1 cellular context compared by ENCODE assay signal in the genomic region with DNA sequence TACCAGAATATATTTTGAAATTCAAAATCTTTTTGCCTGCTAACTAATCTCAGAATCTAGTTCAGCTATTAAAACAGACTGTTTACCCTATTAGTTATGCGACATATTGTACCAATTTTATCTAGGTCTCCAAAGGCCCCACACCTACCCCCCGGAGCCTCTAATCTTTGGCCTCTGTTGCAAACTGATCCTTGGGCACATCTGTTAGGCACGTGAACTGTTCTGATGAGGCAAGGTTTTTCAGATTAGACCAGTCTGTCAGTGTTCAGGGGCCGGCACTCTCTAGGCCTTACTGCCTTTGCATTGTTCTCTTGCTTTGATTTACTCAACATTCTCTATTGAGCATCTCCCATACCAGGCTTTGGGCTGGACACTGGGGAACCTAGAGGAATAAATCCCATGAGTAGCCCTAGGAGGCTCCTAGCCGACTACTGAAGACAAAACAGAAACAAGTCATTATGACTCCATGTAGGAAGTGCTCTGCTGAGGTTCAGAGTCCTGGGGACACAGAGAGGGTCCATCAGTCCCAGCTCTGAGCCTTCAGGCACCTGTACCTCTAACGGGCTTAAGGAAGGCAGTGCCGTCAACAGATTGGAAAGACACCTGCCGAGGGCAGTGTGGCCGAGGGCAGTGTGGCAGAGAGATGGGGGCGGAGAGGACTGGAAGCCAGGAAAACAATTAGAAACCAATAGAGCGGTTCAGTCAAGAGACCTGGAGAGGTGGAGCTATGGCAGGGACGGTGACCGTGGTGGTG.
A peak's percentile ranks its signal among the peaks of the same experiment; 100 is the strongest.
TF ChIP-seq lines count a peak whose summit lies in the region.

No MANE protein-coding gene starts in this region.

TF ChIP-seq in HepG2, 621 proteins besides CTCF, POLR2A, EP300 and RAD21 (continued from another document and continues in another):
- TF ChIP-seq NFAT5 (CRISPR knock-in tag; IDR thresholded peaks at IDR 0.05) (no peak), HNRNPK (IDR thresholded peaks at IDR 0.05; ENCODE audit: low read depth, low read length, poor library complexity, severe bottlenecking) (no peak), KDM4B (CRISPR knock-in tag; IDR thresholded peaks at IDR 0.05) (no peak), ZNF350 (CRISPR knock-in tag; IDR thresholded peaks at IDR 0.05; ENCODE audit: borderline replicate concordance, low read depth) (peak; percentile 34; the same call in 1 of the 2 replicates), ARID2 (CRISPR knock-in tag; IDR thresholded peaks at IDR 0.05; ENCODE audit: borderline replicate concordance) (no peak), ZBTB34 (CRISPR knock-in tag; IDR thresholded peaks at IDR 0.05) (no peak; the same call in 1 of the 2 replicates), HNRNPLL (IDR thresholded peaks at IDR 0.05; ENCODE audit: low read depth, low read length, poor library complexity, severe bottlenecking) (no peak), PCBP2 (optimal IDR thresholded peaks at IDR 0.05; ENCODE audit: low read depth, low read length, poor library complexity, severe bottlenecking) (no peak), TMF1 (CRISPR knock-in tag; IDR thresholded peaks at IDR 0.05; ENCODE audit: low read depth) (no peak), NAIF1 (CRISPR knock-in tag; IDR thresholded peaks at IDR 0.05; ENCODE audit: borderline replicate concordance) (no peak), ZNF550 (CRISPR knock-in tag; IDR thresholded peaks at IDR 0.05; ENCODE audit: borderline replicate concordance) (no peak), ZGPAT (CRISPR knock-in tag; IDR thresholded peaks at IDR 0.05) (peak; percentile 60), ZNF44 (CRISPR knock-in tag; IDR thresholded peaks at IDR 0.05) (no peak), TRAFD1 (CRISPR knock-in tag; IDR thresholded peaks at IDR 0.05; ENCODE audit: borderline replicate concordance) (no peak), ZNF720 (CRISPR knock-in tag; IDR thresholded peaks at IDR 0.05) (no peak), GABPB1 (CRISPR knock-in tag; IDR thresholded peaks at IDR 0.05) (0 out of 2 replicates have a peak, but pooled peaks have one; percentile 26), ZNF331 (CRISPR knock-in tag; IDR thresholded peaks at IDR 0.05) (peak; percentile 81), ZNF274 (CRISPR knock-in tag; IDR thresholded peaks at IDR 0.05) (no peak), PPARG (CRISPR knock-in tag; conservative IDR thresholded peaks at IDR 0.05) (no peak), ZBTB40 (IDR thresholded peaks at IDR 0.05) (no peak), ZBTB40 (CRISPR knock-in tag; IDR thresholded peaks at IDR 0.05) (no peak; the same call in 1 of the 2 replicates), ZNF782 (CRISPR knock-in tag; IDR thresholded peaks at IDR 0.05; ENCODE audit: borderline replicate concordance) (no peak), RAD51 (IDR thresholded peaks at IDR 0.05; ENCODE audit: borderline replicate concordance) (no peak), ZNF512 (CRISPR knock-in tag; IDR thresholded peaks at IDR 0.05) (no peak), ZNF160 (CRISPR knock-in tag; IDR thresholded peaks at IDR 0.05) (no peak)
- TF ChIP-seq, protein P1, sequence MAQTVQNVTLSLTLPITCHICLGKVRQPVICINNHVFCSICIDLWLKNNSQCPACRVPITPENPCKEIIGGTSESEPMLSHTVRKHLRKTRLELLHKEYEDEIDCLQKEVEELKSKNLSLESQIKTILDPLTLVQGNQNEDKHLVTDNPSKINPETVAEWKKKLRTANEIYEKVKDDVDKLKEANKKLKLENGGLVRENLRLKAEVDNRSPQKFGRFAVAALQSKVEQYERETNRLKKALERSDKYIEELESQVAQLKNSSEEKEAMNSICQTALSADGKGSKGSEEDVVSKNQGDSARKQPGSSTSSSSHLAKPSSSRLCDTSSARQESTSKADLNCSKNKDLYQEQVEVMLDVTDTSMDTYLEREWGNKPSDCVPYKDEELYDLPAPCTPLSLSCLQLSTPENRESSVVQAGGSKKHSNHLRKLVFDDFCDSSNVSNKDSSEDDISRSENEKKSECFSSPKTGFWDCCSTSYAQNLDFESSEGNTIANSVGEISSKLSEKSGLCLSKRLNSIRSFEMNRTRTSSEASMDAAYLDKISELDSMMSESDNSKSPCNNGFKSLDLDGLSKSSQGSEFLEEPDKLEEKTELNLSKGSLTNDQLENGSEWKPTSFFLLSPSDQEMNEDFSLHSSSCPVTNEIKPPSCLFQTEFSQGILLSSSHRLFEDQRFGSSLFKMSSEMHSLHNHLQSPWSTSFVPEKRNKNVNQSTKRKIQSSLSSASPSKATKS (CRISPR knock-in tag; IDR thresholded peaks at IDR 0.05): no peak
